17 cellular contexts compared by ENCODE assay signal in genomic region chr7:20596653-20597052, GRCh38. TPM values are rescaled to one million over a fixed set of nuclear protein-coding genes. Genes with fewer than 3 reads are reported as not detected.
DNase-seq lines count a peak whose midpoint lies in the region; ATAC-seq and TF ChIP-seq lines count a peak whose summit lies in the region.
"Had no signal": no experiment of that assay in that cellular context is flagged by ENCODE, and none has a peak within 500 bp of the region (broad histone marks: within the 10 kb centered on the region; RNA-seq: fewer than 3 reads in every experiment).

No MANE protein-coding gene starts in this region.

- TF ChIP-seq CTCF in HFF-Myc (IDR thresholded peaks at IDR 0.05; ENCODE audit: low read depth, low read length, missing control alignments) (no peak), osteocyte (IDR thresholded peaks at IDR 0.05) (no peak)

- no peak overlapping the region for H3K4me3 ChIP-seq in HFF-Myc (replicated peaks; ENCODE audit: low read depth, low read length)

- no peak overlapping the region for H3K27ac Mint-ChIP-seq in osteocyte (ENCODE audit: unreplicated experiment)
- H3K27ac Mint-ChIP-seq in activated naive CD8-positive, alpha-beta T cell treated with anti-CD3 and anti-CD28 coated beads for 36 hours: no peak overlapping the region
- H3K27ac Mint-ChIP-seq: activated T-helper 1 cell treated with anti-CD3 and anti-CD28 coated beads, Interleukin-12 subunit alpha, Interleukin-12 subunit beta, Interleukin-2, Interleukin-4 antibody, amounts not matched to agents 30 ng/mL and 10 ng/mL and 1 ng/mL, durations not matched to agents 14 hours and 24 hours and 36 hours had no signal

- peaks cover 8% of the 10 kb centered on the region for H3K27me3 Mint-ChIP-seq in osteocyte (ENCODE audit: unreplicated experiment)
- peaks cover 20% of the 10 kb centered on the region for H3K27me3 Mint-ChIP-seq in activated naive CD8-positive, alpha-beta T cell treated with anti-CD3 and anti-CD28 coated beads for 36 hours

- no peak overlapping the region for H3K4me3 Mint-ChIP-seq in osteocyte (ENCODE audit: unreplicated experiment)
- H3K4me3 Mint-ChIP-seq in activated naive CD8-positive, alpha-beta T cell treated with anti-CD3 and anti-CD28 coated beads for 36 hours: no peak overlapping the region
- H3K4me3 Mint-ChIP-seq: activated T-helper 1 cell treated with anti-CD3 and anti-CD28 coated beads, Interleukin-12 subunit alpha, Interleukin-12 subunit beta, Interleukin-2, Interleukin-4 antibody, amounts not matched to agents 30 ng/mL and 10 ng/mL and 1 ng/mL, durations not matched to agents 14 hours and 24 hours and 36 hours; neural crest cell had no signal

- no peaks in the 10 kb centered on the region for H3K4me1 Mint-ChIP-seq in osteocyte (ENCODE audit: unreplicated experiment)
- peaks cover 3% of the 10 kb centered on the region for H3K4me1 Mint-ChIP-seq in activated naive CD8-positive, alpha-beta T cell treated with anti-CD3 and anti-CD28 coated beads for 36 hours

- ATAC-seq in HG02840 (IDR thresholded peaks at IDR 0.05; ENCODE audit: low FRiP score, unreplicated experiment): no peak
- ATAC-seq: left lobe of liver had no signal

- DNase-seq in A172 (ENCODE audit: low spot score) (peak; percentile 78), HFF-Myc (ENCODE audit: extremely low read depth, low read depth) (peak; percentile 20), amniotic stem cell (lab: John Stamatoyannopoulos, UW) (peak; percentile 47), foreskin melanocyte (peak; percentile 93), osteocyte (ENCODE audit: extremely low spot score, unreplicated experiment) (no peak), HuH-7.5 (ENCODE audit: low spot score) (no peak)
- no peak for DNase-seq in activated naive CD8-positive, alpha-beta T cell treated with anti-CD3 and anti-CD28 coated beads for 36 hours
- DNase-seq: activated CD4-positive, alpha-beta T cell treated with anti-CD3 and anti-CD28 coated beads for 4 hours; NCI-H2081 treated with DMSO at 0.1 percent for 48 hours; NK-92 treated with Interleukin-12 subunit alpha and Interleukin-12 subunit beta, amount 100 ng/mL, for 24 hours; SW 1271; trophoblast cell had no signal

- H3K36me3 Mint-ChIP-seq in osteocyte (ENCODE audit: unreplicated experiment): no peaks in the 10 kb centered on the region
- no peaks in the 10 kb centered on the region for H3K36me3 Mint-ChIP-seq in activated naive CD8-positive, alpha-beta T cell treated with anti-CD3 and anti-CD28 coated beads for 36 hours

- H3K9me3 Mint-ChIP-seq in osteocyte (ENCODE audit: unreplicated experiment): no peaks in the 10 kb centered on the region
- no peaks in the 10 kb centered on the region for H3K9me3 Mint-ChIP-seq in activated naive CD8-positive, alpha-beta T cell treated with anti-CD3 and anti-CD28 coated beads for 36 hours
- H3K9me3 Mint-ChIP-seq: activated T-helper 1 cell treated with anti-CD3 and anti-CD28 coated beads, Interleukin-12 subunit alpha, Interleukin-12 subunit beta, Interleukin-2, Interleukin-4 antibody, amounts not matched to agents 30 ng/mL and 10 ng/mL and 1 ng/mL, durations not matched to agents 14 hours and 24 hours and 36 hours; neural crest cell had no signal

RNA-seq across cellular contexts. Expression of gene ABCB5, which starts 18.8 kb away (rescaled TPM):
- not detected in 2 replicates for total RNA-seq in A172 (2014; rRNA removed; shearing (Covaris generic))
- not detected in 2 replicates for total RNA-seq in osteocyte
- total RNA-seq in activated naive CD8-positive, alpha-beta T cell treated with anti-CD3 and anti-CD28 coated beads for 36 hours: not detected
- total RNA-seq: activated T-helper 1 cell treated with anti-CD3 and anti-CD28 coated beads, Interleukin-12 subunit alpha, Interleukin-12 subunit beta, Interleukin-2, Interleukin-4 antibody, amounts not matched to agents 30 ng/mL and 10 ng/mL and 1 ng/mL, durations not matched to agents 14 hours and 24 hours and 36 hours; cerebellum; left lobe of liver; neural crest cell had no signal

Comparison
In these comparisons a context has a peak if more than half of its experiments do, and no peak if none do; other contexts are left out.
1. DNase-seq: peak in A172 (single experiment), HFF-Myc (single experiment), amniotic stem cell (single experiment) and foreskin melanocyte (single experiment); none in osteocyte (single experiment), activated naive CD8-positive, alpha-beta T cell treated with anti-CD3 and anti-CD28 coated beads for 36 hours (single experiment) and HuH-7.5 (single experiment).